1 cellular context compared by ENCODE assay signal in genomic region chr1:12521096-12521495, GRCh38.
TF ChIP-seq lines count a peak whose summit lies in the region.

No MANE protein-coding gene starts in this region.

TF ChIP-seq in WTC11, 78 proteins besides CTCF, POLR2A, EP300 and RAD21 (continued from another document):
- TF ChIP-seq ZMAT4 (CRISPR knock-in tag; IDR thresholded peaks at IDR 0.05), result no peak
- no peak for TF ChIP-seq TP53 (CRISPR knock-in tag; IDR thresholded peaks at IDR 0.05)
- TF ChIP-seq, protein P1, sequence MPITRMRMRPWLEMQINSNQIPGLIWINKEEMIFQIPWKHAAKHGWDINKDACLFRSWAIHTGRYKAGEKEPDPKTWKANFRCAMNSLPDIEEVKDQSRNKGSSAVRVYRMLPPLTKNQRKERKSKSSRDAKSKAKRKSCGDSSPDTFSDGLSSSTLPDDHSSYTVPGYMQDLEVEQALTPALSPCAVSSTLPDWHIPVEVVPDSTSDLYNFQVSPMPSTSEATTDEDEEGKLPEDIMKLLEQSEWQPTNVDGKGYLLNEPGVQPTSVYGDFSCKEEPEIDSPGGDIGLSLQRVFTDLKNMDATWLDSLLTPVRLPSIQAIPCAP (CRISPR knock-in tag; IDR thresholded peaks at IDR 0.05), result no peak
- TF ChIP-seq TEAD1 (CRISPR knock-in tag; IDR thresholded peaks at IDR 0.05), result no peak
- no peak for TF ChIP-seq ARID4B (CRISPR knock-in tag; IDR thresholded peaks at IDR 0.05; ENCODE audit: borderline replicate concordance)
- TF ChIP-seq NFYB (CRISPR knock-in tag; conservative IDR thresholded peaks at IDR 0.05; ENCODE audit: low read depth), result no peak
- no peak for TF ChIP-seq AFF4 (CRISPR knock-in tag; IDR thresholded peaks at IDR 0.05; ENCODE audit: borderline replicate concordance)
- TF ChIP-seq PREB (CRISPR knock-in tag; IDR thresholded peaks at IDR 0.05; ENCODE audit: borderline replicate concordance), result no peak
- TF ChIP-seq ZNF512 (CRISPR knock-in tag; IDR thresholded peaks at IDR 0.05; ENCODE audit: borderline replicate concordance), result no peak
- no peak for TF ChIP-seq ATF1 (CRISPR knock-in tag; IDR thresholded peaks at IDR 0.05)
- no peak for TF ChIP-seq GABPB1 (CRISPR knock-in tag; IDR thresholded peaks at IDR 0.05)
